ENCODE assay signal across 8 cellular contexts in genomic region chr10:87084291-87084782, GRCh38. TPM values are rescaled to one million over a fixed set of nuclear protein-coding genes. Genes with fewer than 3 reads are reported as not detected.
DNase-seq lines count a peak whose midpoint lies in the region; ATAC-seq, FAIRE-seq and TF ChIP-seq lines count a peak whose summit lies in the region.
"Not testable (repeated sequence)": the region's sequence is repeated elsewhere in the genome, so short reads cannot be mapped to it uniquely, and the experiment has no call there.

No MANE protein-coding gene starts in this region.

- CTCF ChIA-PET in activated CD4-positive, alpha-beta T cell treated with anti-CD3 and anti-CD28 coated beads for 36 hours (lab: Charles Lee), result interaction anchor here (0.8 to 1.5 kb wide), 3 partner anchors 8 to 139 kb away, joined by 4 to 8 read pairs (median 5); no protein-coding TSS in a partner anchor

- H3K9me3 Mint-ChIP-seq in activated CD4-positive, alpha-beta T cell treated with anti-CD3 and anti-CD28 coated beads for 36 hours (ENCODE audit: low read depth); natural killer cell: not testable (repeated sequence)

- peaks cover 26% of the 10 kb centered on the region for H3K4me1 ChIP-seq in upper lobe of right lung

- POLR2A ChIA-PET in activated CD4-positive, alpha-beta T cell treated with anti-CD3 and anti-CD28 coated beads for 36 hours (lab: Charles Lee), result interaction anchor here (0.6 to 1.6 kb wide), 5 partner anchors 8 to 118 kb away, joined by 3 to 17 read pairs (median 3); partner anchors contain the start of genes GLUD1 and SHLD2

- not testable (repeated sequence) for H3K27me3 ChIP-seq in bronchial epithelial cell (ENCODE audit: control insufficient read depth, insufficient read depth, low read length); upper lobe of right lung

- TF ChIP-seq CTCF in bronchial epithelial cell (IDR thresholded peaks at IDR 0.05; ENCODE audit: insufficient read depth, low read length, severe bottlenecking); natural killer cell (IDR thresholded peaks at IDR 0.05); upper lobe of right lung (IDR thresholded peaks at IDR 0.05): not testable (repeated sequence)

- not testable (repeated sequence) for H3K36me3 ChIP-seq in bronchial epithelial cell (ENCODE audit: control insufficient read depth, insufficient read depth, low read length); upper lobe of right lung

- H3K9me3 ChIP-seq in upper lobe of right lung, result not testable (repeated sequence)

- H3K4me3 ChIP-seq in bronchial epithelial cell (ENCODE audit: low read depth, low read length); upper lobe of right lung: not testable (repeated sequence)

- H3K4me1 Mint-ChIP-seq in activated CD4-positive, alpha-beta T cell treated with anti-CD3 and anti-CD28 coated beads for 36 hours, result peaks cover 68% of the 10 kb centered on the region
- peaks cover 57% of the 10 kb centered on the region in 2 donors for H3K4me1 Mint-ChIP-seq in natural killer cell

- ATAC-seq in HG03571 (IDR thresholded peaks at IDR 0.05; ENCODE audit: unreplicated experiment) (peak; percentile 52), natural killer cell (peak; percentile 69 to 76 (median 76))
- ATAC-seq in activated CD4-positive, alpha-beta T cell treated with anti-CD3 and anti-CD28 coated beads for 36 hours, result peak; percentile 73
- not testable (repeated sequence) for ATAC-seq in upper lobe of right lung

- peak; percentile 17 for FAIRE-seq in G401.6 (lab: Jason Lieb, UNC)
- FAIRE-seq in bronchial epithelial cell (lab: Jason Lieb, UNC), result not testable (repeated sequence)

- H3K27me3 Mint-ChIP-seq in activated CD4-positive, alpha-beta T cell treated with anti-CD3 and anti-CD28 coated beads for 36 hours; natural killer cell (ENCODE audit: low read depth in 2 of 2): not testable (repeated sequence)

- peak overlapping the region; percentile 30 for H3K4me3 Mint-ChIP-seq in activated CD4-positive, alpha-beta T cell treated with anti-CD3 and anti-CD28 coated beads for 36 hours
- peak overlapping the region; percentile 60 for H3K4me3 Mint-ChIP-seq in natural killer cell

- intact Hi-C loops in activated CD4-positive, alpha-beta T cell treated with anti-CD3 and anti-CD28 coated beads for 36 hours (cut with DNase I, micrococcal nuclease), result loop anchor here in 1 of 2 experiments (1.0 kb wide), 1 partner anchor 9 kb away; no protein-coding TSS in a partner anchor
- intact Hi-C loops in natural killer cell (cut with micrococcal nuclease), result loop anchor here (1.0 kb wide), 1 partner anchor 10 kb away; the partner anchor contains the start of gene GLUD1
- intact Hi-C loops in upper lobe of right lung (cut with DNase I), result not testable (repeated sequence)

- peak overlapping the region; percentile 88 for H3K27ac Mint-ChIP-seq in activated CD4-positive, alpha-beta T cell treated with anti-CD3 and anti-CD28 coated beads for 36 hours
- H3K27ac Mint-ChIP-seq in natural killer cell, result peak overlapping the region; percentile 89 to 94

- peak; percentile 21 for DNase-seq in H4 (ENCODE audit: low spot score)
- not testable (repeated sequence) for DNase-seq in activated CD4-positive, alpha-beta T cell treated with anti-CD3 and anti-CD28 coated beads for 36 hours; natural killer cell; upper lobe of right lung
- peak; percentile 94 for DNase-seq in bronchial epithelial cell (ENCODE audit: low read depth)
- peak; percentile 58 for DNase-seq in glomerular visceral epithelial cell (ENCODE audit: extremely low spot score)

- peaks cover 45% of the 10 kb centered on the region for H3K36me3 Mint-ChIP-seq in activated CD4-positive, alpha-beta T cell treated with anti-CD3 and anti-CD28 coated beads for 36 hours (ENCODE audit: low read depth)
- H3K36me3 Mint-ChIP-seq in natural killer cell, result not testable (repeated sequence)

- H3K27ac ChIP-seq in upper lobe of right lung, result peak overlapping the region; percentile 56

RNA-seq across cellular contexts. Expression of gene GLUD1, which starts 10.3 kb away (rescaled TPM):
- total RNA-seq in H4 (2014; rRNA removed; shearing (Covaris generic)), result 111 and 119 TPM in 2 replicates
- total RNA-seq in activated CD4-positive, alpha-beta T cell treated with anti-CD3 and anti-CD28 coated beads for 36 hours, result 100 to 1,000 TPM in 1 of 2 experiments, 10 to 100 TPM in 1; 98.4 to 125 TPM
- total RNA-seq in bronchial epithelial cell, result 225 and 249 TPM in 2 replicates
- 100 to 1,000 TPM; 102 to 115 (median 112) TPM for total RNA-seq in natural killer cell
- 120 TPM for total RNA-seq in upper lobe of right lung

RNA-seq across cellular contexts. Expression of gene SHLD2, which starts 10.7 kb away (rescaled TPM):
- 16.7 and 17.2 TPM in 2 replicates for total RNA-seq in H4 (2014; rRNA removed; shearing (Covaris generic))
- 10 to 100 TPM; 29.7 to 29.9 TPM for total RNA-seq in activated CD4-positive, alpha-beta T cell treated with anti-CD3 and anti-CD28 coated beads for 36 hours
- 19.2 and 28.7 TPM in 2 replicates for total RNA-seq in bronchial epithelial cell
- total RNA-seq in natural killer cell, result 10 to 100 TPM; 32.6 to 37.5 (median 34.1) TPM
- total RNA-seq in upper lobe of right lung, result 23.7 TPM
